In the genomic region with DNA sequence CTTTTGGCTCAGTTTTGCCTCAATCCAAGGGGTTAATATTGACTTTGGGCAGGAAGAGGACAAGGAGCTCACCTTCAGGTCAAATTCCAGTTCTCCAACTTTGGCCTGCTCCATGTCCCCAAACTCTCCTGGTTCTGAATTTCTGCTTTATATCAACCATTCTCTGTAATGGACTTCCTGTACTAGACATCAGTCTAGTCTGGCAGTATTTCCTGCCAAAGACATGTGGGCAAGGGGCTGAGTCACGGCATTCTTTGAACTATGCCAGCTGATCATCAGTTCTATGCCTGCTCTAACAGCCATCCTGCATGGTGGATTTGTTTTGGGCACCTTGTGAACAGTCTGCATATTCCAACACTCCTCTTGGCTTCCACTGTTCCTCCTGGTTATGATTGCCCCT, we compare ENCODE assay signal across 8 cellular contexts.
DNase-seq lines count a peak whose midpoint lies in the region; ATAC-seq and TF ChIP-seq lines count a peak whose summit lies in the region.

No MANE protein-coding gene starts in this region.

- DNase-seq in AG08395 (ENCODE audit: low spot score): peak; percentile 61
- DNase-seq in KG1 (lab: John Stamatoyannopoulos, UW): peak; percentile 26
- DNase-seq in activated T-cell treated with anti-CD3 and anti-CD28 coated beads for 48 hours (ENCODE audit: low read depth): peak; percentile 21
- DNase-seq in kidney glomerular epithelial cell (lab: John Stamatoyannopoulos, UW): peak; percentile 58
- no peak for DNase-seq in upper lobe of right lung
- no peak for DNase-seq in middle frontal gyrus (ENCODE audit: extremely low spot score, low spot score)
- no peak for DNase-seq in SHP77 treated with DMSO at 0.1 percent for 48 hours (lab: John Stamatoyannopoulos, UW)
- DNase-seq in nephron progenitor cell: no peak

- TF ChIP-seq CTCF in upper lobe of right lung (IDR thresholded peaks at IDR 0.05) (no peak), nephron progenitor cell (IDR thresholded peaks at IDR 0.05) (no peak)

- no peaks in the 10 kb centered on the region for H3K27me3 ChIP-seq in upper lobe of right lung

- H3K36me3 Mint-ChIP-seq in nephron progenitor cell (ENCODE audit: low read depth): peaks cover 8% of the 10 kb centered on the region

- no peaks in the 10 kb centered on the region for H3K27me3 Mint-ChIP-seq in nephron progenitor cell (ENCODE audit: low read depth, poor library complexity)

- no peak overlapping the region for H3K27ac Mint-ChIP-seq in nephron progenitor cell

- no peak overlapping the region for H3K4me3 Mint-ChIP-seq in nephron progenitor cell

- intact Hi-C loops in upper lobe of right lung (cut with DNase I): no loop called here

- no peaks in the 10 kb centered on the region for H3K36me3 ChIP-seq in upper lobe of right lung

- ATAC-seq in upper lobe of right lung: peak; percentile 63

- peaks cover 11% of the 10 kb centered on the region for H3K9me3 Mint-ChIP-seq in nephron progenitor cell

- no peak overlapping the region for H3K27ac ChIP-seq in upper lobe of right lung

- H3K9me3 ChIP-seq in upper lobe of right lung: no peaks in the 10 kb centered on the region

- H3K4me1 Mint-ChIP-seq in nephron progenitor cell: peaks cover 15% of the 10 kb centered on the region

- no peak overlapping the region for H3K4me3 ChIP-seq in upper lobe of right lung

- peaks cover 6% of the 10 kb centered on the region for H3K4me1 ChIP-seq in upper lobe of right lung

Comparison
In these comparisons a context has a peak if more than half of its experiments do, and no peak if none do; other contexts are left out.
1. DNase-seq: peak in AG08395 (single experiment), KG1 (single experiment), activated T-cell treated with anti-CD3 and anti-CD28 coated beads for 48 hours (single experiment) and kidney glomerular epithelial cell (single experiment); none in upper lobe of right lung (single experiment), middle frontal gyrus (single experiment), SHP77 treated with DMSO at 0.1 percent for 48 hours (single experiment) and nephron progenitor cell (single experiment).